Comparison of ENCODE assay signal across 20 cellular contexts in genomic region chr7:75985009-75985517, GRCh38. TPM values are rescaled to one million over a fixed set of nuclear protein-coding genes. Genes with fewer than 3 reads are reported as not detected.
A peak's percentile ranks its signal among the peaks of the same experiment; 100 is the strongest.
DNase-seq lines count a peak whose midpoint lies in the region; ATAC-seq, FAIRE-seq and TF ChIP-seq lines count a peak whose summit lies in the region.
"Had no signal": no experiment of that assay in that cellular context is flagged by ENCODE, and none has a peak within 500 bp of the region (broad histone marks: within the 10 kb centered on the region; RNA-seq: fewer than 3 reads in every experiment).

No MANE protein-coding gene starts in this region.

- H3K27me3 ChIP-seq in heart right ventricle (no peaks in the 10 kb centered on the region), right atrium auricular region (no peaks in the 10 kb centered on the region), adrenal gland (no peaks in the 10 kb centered on the region), HepG2 (ENCODE audit: control insufficient read depth in 1 of 2, insufficient read depth in 2 of 2, low read length in 2 of 2) (no peaks in the 10 kb centered on the region), gastrocnemius medialis (no peaks in the 10 kb centered on the region)
- H3K27me3 ChIP-seq: Peyer's patch had no signal

- intact Hi-C loops in heart right ventricle (cut with DNase I), result loop anchor here in 2 of 10 donors (5.0 kb wide), 1 partner anchor 38 kb away; no protein-coding TSS in a partner anchor
- intact Hi-C loops in adrenal gland (cut with DNase I), result loop anchor here in 1 of 2 donors (5.0 kb wide), 1 partner anchor 68 kb away; the partner anchor contains the start of gene POR
- intact Hi-C loops in HepG2 (cut with micrococcal nuclease; ENCODE audit: unreplicated experiment), result no loop called here
- intact Hi-C loops in gastrocnemius medialis (cut with DNase I; ENCODE audit: low total_unique reads), result no loop called here

- TF ChIP-seq POLR2A in adrenal gland (IDR thresholded peaks at IDR 0.05) (no peak), HepG2 (IDR thresholded peaks at IDR 0.05; ENCODE audit: insufficient read depth in 1 of 2, low read depth in 2 of 2, low read length in 2 of 2) (no peak), gastrocnemius medialis (IDR thresholded peaks at IDR 0.05) (no peak)

- WGBS in heart right ventricle, 2 donors, result 87 to 93% methylated on average over 21 of the region's 21 CpGs
- WGBS in adrenal gland, 4 donors, result 51 to 74% (median 58%) methylated on average over 7 to 21 of the region's 21 CpGs
- WGBS in HepG2 (ENCODE audit: low lambda C conversion rate), result 96% methylated on average over 10 of the region's 21 CpGs

- TF ChIP-seq EP300 in HepG2 (IDR thresholded peaks at IDR 0.05; ENCODE audit: low read depth in 2 of 2, low read length in 2 of 2) (no peak), HepG2 (CRISPR knock-in tag; IDR thresholded peaks at IDR 0.05; ENCODE audit: borderline replicate concordance) (no peak)

- H3K36me3 ChIP-seq in heart right ventricle, result peaks cover 9 to 83% (median 59%) of the 10 kb centered on the region in 9 donors
- peaks cover 80% of the 10 kb centered on the region for H3K36me3 ChIP-seq in right atrium auricular region
- H3K36me3 ChIP-seq in adrenal gland (replicated peaks in 1 of 2), result peaks cover 0 to 82% of the 10 kb centered on the region in 2 donors
- peaks cover 46 to 78% of the 10 kb centered on the region in 2 experiments for H3K36me3 ChIP-seq in HepG2 (replicated peaks in 1 of 2; ENCODE audit: control insufficient read depth in 1 of 2, insufficient read depth in 2 of 2, low read length in 2 of 2)
- H3K36me3 ChIP-seq in gastrocnemius medialis, result peaks cover 0 to 76% of the 10 kb centered on the region in 2 donors

- H3K27ac ChIP-seq in heart right ventricle (peak overlapping the region in 6 of 10 donors; percentile 26 to 56 (median 42)), right atrium auricular region (peak overlapping the region in 1 of 2 donors; percentile 14), adrenal gland (peak overlapping the region; percentile 81 to 97 (median 87)), HepG2 (ENCODE audit: extremely low read length, insufficient read depth, low read length) (no peak overlapping the region), gastrocnemius medialis (peak overlapping the region; percentile 54 to 70 (median 62))
- H3K27ac ChIP-seq: C4-2B had no signal

- in situ Hi-C loops in HepG2 (cut with HindIII; ENCODE audit: extremely low pct_ligation_motif_present, low pct_unique_long_range_greater_than_20kb) (no loop called here), gastrocnemius medialis (cut with MboI; ENCODE audit: low sequenced_read_pairs in 4 of 4) (no loop called here), KBM-7 (cut with MboI; ENCODE audit: low pct_unique_long_range_greater_than_20kb, low sequenced_read_pairs) (no loop called here)

- CTCF ChIA-PET in HepG2 (lab: Yijun Ruan, JAX; ENCODE audit: low intra/inter-chr PET ratio, low total read pairs), result no interaction called here

- H3K9me3 ChIP-seq in heart right ventricle, result no peaks in the 10 kb centered on the region
- no peaks in the 10 kb centered on the region for H3K9me3 ChIP-seq in right atrium auricular region
- no peaks in the 10 kb centered on the region for H3K9me3 ChIP-seq in adrenal gland (replicated peaks in 1 of 3)
- no peaks in the 10 kb centered on the region for H3K9me3 ChIP-seq in HepG2 (ENCODE audit: low read length)
- no peaks in the 10 kb centered on the region for H3K9me3 ChIP-seq in gastrocnemius medialis
- H3K9me3 ChIP-seq: Peyer's patch had no signal

- H3K4me3 ChIP-seq in heart right ventricle (no peak overlapping the region), right atrium auricular region (no peak overlapping the region), adrenal gland (no peak overlapping the region), HepG2 (replicated peaks in 1 of 3; ENCODE audit: insufficient read depth in 1 of 3, low read depth in 2 of 3, low read length in 3 of 3) (no peak overlapping the region), gastrocnemius medialis (no peak overlapping the region)
- H3K4me3 ChIP-seq: Peyer's patch had no signal

- DNase-seq in heart right ventricle (no peak), right atrium auricular region (ENCODE audit: low spot score) (no peak), adrenal gland (peak in 2 of 7 donors; percentile 52 to 55), HepG2 (ENCODE audit: low spot score) (no peak), gastrocnemius medialis (no peak), KBM-7 (no peak), NCI-H187 treated with DMSO at 0.1 percent for 48 hours (lab: John Stamatoyannopoulos, UW) (no peak)
- DNase-seq: EL, GF-D8, Karpas-422, MV-4-11, NCI-H1105 treated with DMSO at 0.1 percent for 48 hours, NCI-H2081, NCI-H2171, NCI-H345, NCI-H524 had no signal

- ATAC-seq in heart right ventricle (no peak), HepG2 (no peak), gastrocnemius medialis (no peak), GM19035 (IDR thresholded peaks at IDR 0.05; ENCODE audit: unreplicated experiment) (no peak)

- peaks cover 4% of the 10 kb centered on the region; the same call in 1 of the 2 replicates for H4K20me1 ChIP-seq in HepG2 (ENCODE audit: insufficient read depth, low read length)

- BruUV-seq in HepG2 (replicated peaks; lab: Mats Ljungman, UMichigan), result no TSS peak

- peaks cover 0 to 25% (median 5%) of the 10 kb centered on the region in 9 donors for H3K4me1 ChIP-seq in heart right ventricle
- H3K4me1 ChIP-seq in right atrium auricular region, result peaks cover 0 to 11% of the 10 kb centered on the region in 2 donors
- H3K4me1 ChIP-seq in adrenal gland (replicated peaks in 1 of 2), result peaks cover 32 to 59% of the 10 kb centered on the region in 2 donors
- peaks cover 9% of the 10 kb centered on the region for H3K4me1 ChIP-seq in HepG2 (ENCODE audit: insufficient read depth, low read length)
- H3K4me1 ChIP-seq in gastrocnemius medialis, result peaks cover 9 to 10% of the 10 kb centered on the region in 2 donors

- TF ChIP-seq CTCF in heart right ventricle (IDR thresholded peaks at IDR 0.05) (no peak), right atrium auricular region (IDR thresholded peaks at IDR 0.05) (no peak), adrenal gland (IDR thresholded peaks at IDR 0.05) (no peak), HepG2 (CRISPR knock-in tag; IDR thresholded peaks at IDR 0.05) (no peak), gastrocnemius medialis (IDR thresholded peaks at IDR 0.05 in 4 of 5, conservative IDR thresholded peaks at IDR 0.05 in 1 of 5) (no peak)

- POLR2A ChIA-PET in HepG2 (lab: Yijun Ruan, JAX), result interaction anchor here (1.3 kb wide), 1 partner anchor 8 kb away, joined by 6 read pairs; no protein-coding TSS in a partner anchor

- H3K4me2 ChIP-seq in HepG2 (ENCODE audit: low read depth, low read length), result no peak overlapping the region

- no peak for TF ChIP-seq RAD21 in HepG2 (CRISPR knock-in tag; IDR thresholded peaks at IDR 0.05)

- H2AFZ ChIP-seq in HepG2 (ENCODE audit: low read length), result no peak overlapping the region

- no peaks in the 10 kb centered on the region for H3K79me2 ChIP-seq in HepG2 (ENCODE audit: insufficient read depth, low read length)

- H3K9ac ChIP-seq in HepG2 (ENCODE audit: insufficient read depth, low read depth, low read length), result no peak overlapping the region

- FAIRE-seq in HepG2 (lab: Jason Lieb, UNC), result no peak
- FAIRE-seq: A204.1 had no signal

TF ChIP-seq in HepG2, 621 proteins besides CTCF, POLR2A, EP300 and RAD21:
- no peak for TF ChIP-seq TCF7 (IDR thresholded peaks at IDR 0.05; ENCODE audit: low read depth)
- no peak for TF ChIP-seq CEBPG (CRISPR knock-in tag; IDR thresholded peaks at IDR 0.05)
- TF ChIP-seq TSC22D2 (CRISPR knock-in tag; IDR thresholded peaks at IDR 0.05; ENCODE audit: borderline replicate concordance), result no peak
- no peak for TF ChIP-seq ZNF274 (CRISPR knock-in tag; IDR thresholded peaks at IDR 0.05)
- TF ChIP-seq AGO2 (optimal IDR thresholded peaks at IDR 0.05; ENCODE audit: low read depth, low read length), result peak; percentile 77
- peak; percentile 36 for TF ChIP-seq RBFOX2 (IDR thresholded peaks at IDR 0.05; ENCODE audit: low read depth, low read length)
- no peak for TF ChIP-seq RELA (CRISPR knock-in tag; IDR thresholded peaks at IDR 0.05)
- TF ChIP-seq RBM22 (optimal IDR thresholded peaks at IDR 0.05; ENCODE audit: low read length), result peak; percentile 9
- peak; percentile 57 for TF ChIP-seq AGO1 (IDR thresholded peaks at IDR 0.05; ENCODE audit: low read depth, low read length, poor library complexity, severe bottlenecking)

RNA-seq across cellular contexts. Expression of gene TMEM120A, which starts 9.3 kb away (rescaled TPM):
- total RNA-seq in heart right ventricle (100 to 1,000 TPM; 132 to 192 (median 149) TPM), right atrium auricular region (10 to 100 TPM; 35.3 to 50.0 TPM), adrenal gland (100 to 1,000 TPM in 4 of 8 donors, 10 to 100 TPM in 4; 51.4 to 277 (median 113) TPM), HepG2 (2016; rRNA removed; fragmentation: Illumina TruSeq; extraction: Trizol) (22.9 and 40.3 TPM in 2 replicates), gastrocnemius medialis (10 to 100 TPM; 21.3 to 56.7 (median 38.2) TPM)
- polyA plus RNA-seq in heart right ventricle (100 to 1,000 TPM; 179 to 220 TPM), adrenal gland (100 to 1,000 TPM; 197 to 260 (median 227) TPM), HepG2 (2011; rRNA removed) (102 and 116 TPM in 2 replicates)
- total RNA-seq in HepG2 (2016; cell fraction: cytosol; rRNA removed; fragmentation: Illumina TruSeq; extraction: Trizol; ENCODE audit: low read depth), result 31.6 and 36.7 TPM in 2 replicates
- 26.0 and 40.4 TPM in 2 replicates for total RNA-seq in HepG2 (2016; cell fraction: insoluble cytoplasmic fraction; rRNA removed; fragmentation: Illumina TruSeq; extraction: Trizol)
- 34.6 and 34.8 TPM in 2 replicates for total RNA-seq in HepG2 (2016; cell fraction: membrane; rRNA removed; fragmentation: Illumina TruSeq; extraction: Trizol)
- total RNA-seq in HepG2 (2016; cell fraction: nucleus; rRNA removed; fragmentation: Illumina TruSeq; extraction: Trizol), result 31.7 and 39.9 TPM in 2 replicates
- polyA plus RNA-seq in HepG2 (2011; cell fraction: cytosol; rRNA removed), result 81.9 and 91.9 TPM in 2 replicates
- polyA plus RNA-seq in HepG2 (2011; cell fraction: nucleus; rRNA removed), result 76.1 and 77.6 TPM in 2 replicates
- polyA plus RNA-seq in HepG2 (2012), result 41.2 and 57.5 TPM in 2 replicates
- polyA plus RNA-seq in HepG2 (2016; cell fraction: cytosol; fragmentation: Illumina TruSeq; extraction: Trizol; ENCODE audit: low read depth), result 78.5 and 88.6 TPM in 2 replicates
- polyA plus RNA-seq in HepG2 (2016; cell fraction: insoluble cytoplasmic fraction; fragmentation: Illumina TruSeq; extraction: Trizol; ENCODE audit: low read depth), result 64.8 and 69.3 TPM in 2 replicates
- polyA plus RNA-seq in HepG2 (2016; cell fraction: membrane; fragmentation: Illumina TruSeq; extraction: Trizol; ENCODE audit: low read depth), result 81.3 and 84.7 TPM in 2 replicates
- polyA plus RNA-seq in HepG2 (2016; cell fraction: nucleus; fragmentation: Illumina TruSeq; extraction: Trizol; ENCODE audit: insufficient read depth, low read depth), result 144 and 149 TPM in 2 replicates
- polyA minus RNA-seq in HepG2 (2011; rRNA and poly(A)+ RNA removed; ENCODE audit: low replicate concordance), result 97.0 and 238 TPM in 2 replicates
- 32.4 and 39.8 TPM in 2 replicates for polyA minus RNA-seq in HepG2 (2011; cell fraction: cytosol; rRNA and poly(A)+ RNA removed)
- 15.5 and 22.4 TPM in 2 replicates for polyA minus RNA-seq in HepG2 (2011; cell fraction: nucleus; rRNA and poly(A)+ RNA removed)
